ENCODE assay signal across 26 cellular contexts in the genomic region with DNA sequence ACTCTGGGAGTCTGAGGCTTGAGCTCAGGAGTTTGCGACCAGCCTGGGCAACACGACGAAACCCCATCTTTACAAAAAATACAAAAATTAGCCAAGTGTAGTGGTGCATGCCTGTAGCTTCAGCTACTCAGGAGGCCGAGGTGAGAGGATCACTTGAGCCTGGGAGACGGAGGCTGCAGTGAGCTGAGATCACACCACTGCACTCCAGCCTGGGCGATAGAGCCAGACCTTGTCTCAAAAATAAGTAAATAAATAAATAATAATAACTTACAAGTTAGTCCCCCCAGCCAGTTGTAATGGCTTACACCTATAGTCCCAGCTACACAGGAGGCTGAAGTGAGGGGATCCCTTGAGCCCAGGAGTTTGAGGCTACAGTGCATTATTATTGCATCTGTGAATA. TPM values are rescaled to one million over a fixed set of nuclear protein-coding genes. Genes with fewer than 3 reads are reported as not detected.
DNase-seq lines count a peak whose midpoint lies in the region; ATAC-seq and TF ChIP-seq lines count a peak whose summit lies in the region.
"Had no signal": no experiment of that assay in that cellular context is flagged by ENCODE, and none has a peak within 500 bp of the region (broad histone marks: within the 10 kb centered on the region; RNA-seq: fewer than 3 reads in every experiment).

No MANE protein-coding gene starts in this region.

- H3K36me3 ChIP-seq in DOHH2 (ENCODE audit: control insufficient read depth, low read length) (peaks cover 4% of the 10 kb centered on the region; the same call in 1 of the 2 replicates), SU-DHL-6 (ENCODE audit: low read length) (no peaks in the 10 kb centered on the region), skeletal muscle tissue (ENCODE audit: control insufficient read depth in 3 of 3, insufficient read depth in 3 of 3, low read length in 3 of 3) (no peaks in the 10 kb centered on the region)
- H3K36me3 ChIP-seq: HAP-1, prostate gland, tibial nerve had no signal

- H3F3A ChIP-seq in DOHH2 (ENCODE audit: control insufficient read depth, insufficient read depth) (peaks cover 48% of the 10 kb centered on the region), SU-DHL-6 (ENCODE audit: insufficient read depth) (peaks cover 60% of the 10 kb centered on the region)

- H3K4me1 ChIP-seq in DOHH2 (ENCODE audit: control insufficient read depth, low read length) (peaks cover 93% of the 10 kb centered on the region), skeletal muscle tissue (ENCODE audit: control insufficient read depth in 3 of 3, insufficient read depth in 3 of 3, low read length in 3 of 3) (peaks cover 82 to 91% (median 90%) of the 10 kb centered on the region in 3 donors)

- H3K9me3 ChIP-seq in DOHH2 (ENCODE audit: control insufficient read depth, insufficient read depth, low read length) (no peaks in the 10 kb centered on the region), SU-DHL-6 (ENCODE audit: insufficient read depth, low read length) (no peaks in the 10 kb centered on the region), skeletal muscle tissue (ENCODE audit: control insufficient read depth in 3 of 3, low read length in 3 of 3) (no peaks in the 10 kb centered on the region)
- H3K9me3 ChIP-seq: HAP-1, prostate gland, tibial nerve had no signal

- DNase-seq in left lobe of liver (ENCODE audit: low spot score) (peak; percentile 21), COLO668 (lab: John Stamatoyannopoulos, UW; ENCODE audit: unreplicated experiment) (no peak), amniotic stem cell (lab: John Stamatoyannopoulos, UW) (no peak)
- DNase-seq: activated CD8-positive, alpha-beta T cell treated with anti-CD3 and anti-CD28 coated beads, Interleukin-2, amount 10 ng/mL, durations not matched to agents 7 days and 5 days; activated effector memory CD4-positive, alpha-beta T cell treated with Interleukin-2 at 50 U/mL for 16 hours; Calu3; DMS79 treated with DMSO at 0.1 percent for 48 hours; effector CD8-positive, alpha-beta T cell; kidney; NCI-H2029 treated with DMSO at 0.1 percent for 48 hours; NCI-H345; RPMI8226; stimulated activated naive CD8-positive, alpha-beta T cell treated with anti-CD3 and anti-CD28 coated beads, Interleukin-15, amount 100 ng/mL, for 72 hours had no signal

- H3K9me2 ChIP-seq in DOHH2 (replicated peaks; ENCODE audit: control insufficient read depth, low read length) (no peaks in the 10 kb centered on the region), SU-DHL-6 (replicated peaks; ENCODE audit: insufficient read depth, low read length) (no peaks in the 10 kb centered on the region)

- peak overlapping the region; percentile 61 for H3K9ac ChIP-seq in SU-DHL-6 (ENCODE audit: low read length)
- no peak overlapping the region for H3K9ac ChIP-seq in skeletal muscle tissue (ENCODE audit: low read depth in 1 of 3, low read length in 3 of 3)

- ATAC-seq in left lobe of liver (no peak), HG03469 (IDR thresholded peaks at IDR 0.05; ENCODE audit: unreplicated experiment) (no peak)
- ATAC-seq: activated CD8-positive, alpha-beta T cell treated with anti-CD3 and anti-CD28 coated beads, Interleukin-2, amount 10 ng/mL, durations not matched to agents 7 days and 5 days; stimulated activated naive CD8-positive, alpha-beta T cell treated with anti-CD3 and anti-CD28 coated beads, Interleukin-15, amount 100 ng/mL, for 72 hours had no signal

- H3K4me2 ChIP-seq in DOHH2 (ENCODE audit: low read length) (peak overlapping the region; percentile 85), SU-DHL-6 (ENCODE audit: low read depth, low read length, poor library complexity, severe bottlenecking) (peak overlapping the region; percentile 68)

- TF ChIP-seq CTCF in DOHH2 (IDR thresholded peaks at IDR 0.05; ENCODE audit: low read depth, low read length, poor library complexity, severe bottlenecking) (no peak), SU-DHL-6 (IDR thresholded peaks at IDR 0.05; ENCODE audit: insufficient read depth, low read length, poor library complexity, severe bottlenecking) (no peak)

- H3K4me3 ChIP-seq in DOHH2 (ENCODE audit: low read length) (peak overlapping the region; percentile 59), SU-DHL-6 (ENCODE audit: insufficient read depth, low read length, poor library complexity, severe bottlenecking) (no peak overlapping the region), skeletal muscle tissue (ENCODE audit: low read length in 3 of 3) (no peak overlapping the region)
- H3K4me3 ChIP-seq: HAP-1, prostate gland, SK-N-MC, tibial nerve had no signal

- H3K27ac ChIP-seq in DOHH2 (ENCODE audit: low read depth, low read length) (peak overlapping the region; percentile 94), SU-DHL-6 (ENCODE audit: low read depth, low read length) (peak overlapping the region; percentile 99), skeletal muscle tissue (ENCODE audit: low read depth, low read length) (peak overlapping the region; percentile 98)
- H3K27ac ChIP-seq: C4-2B, epithelial cell of prostate, SK-N-MC had no signal

- H3K27me3 ChIP-seq in DOHH2 (ENCODE audit: control insufficient read depth, low read length), result no peaks in the 10 kb centered on the region
- no peaks in the 10 kb centered on the region for H3K27me3 ChIP-seq in SU-DHL-6 (ENCODE audit: low read length)
- H3K27me3 ChIP-seq in skeletal muscle tissue (ENCODE audit: control insufficient read depth in 3 of 3, insufficient read depth in 3 of 3, low read length in 3 of 3), result no peaks in the 10 kb centered on the region
- H3K27me3 ChIP-seq: tibial nerve had no signal

- H4K20me1 ChIP-seq in DOHH2 (ENCODE audit: control insufficient read depth, insufficient read depth, low read depth, low read length), result no peaks in the 10 kb centered on the region
- H4K20me1 ChIP-seq in SU-DHL-6 (ENCODE audit: low read depth, low read length), result no peaks in the 10 kb centered on the region

- H3K79me2 ChIP-seq in DOHH2 (ENCODE audit: control insufficient read depth, low read length), result 0 out of 2 replicates have a peak, but pooled peaks cover 3% of the 10 kb centered on the region
- H3K79me2 ChIP-seq in SU-DHL-6 (ENCODE audit: insufficient read depth, low read length), result peaks cover 20% of the 10 kb centered on the region; the same call in 1 of the 2 replicates

- H2AFZ ChIP-seq in SU-DHL-6 (ENCODE audit: low read depth, low read length, severe bottlenecking), result no peak overlapping the region

RNA-seq across cellular contexts. Expression of a gene that starts 21.7 kb away (rescaled TPM):
- 2.8 TPM for total RNA-seq in left lobe of liver
- total RNA-seq in skeletal muscle tissue, result 32.4 TPM

RNA-seq across cellular contexts. Expression of a gene that starts 54.1 kb away (rescaled TPM):
- total RNA-seq in left lobe of liver, result 0.28 TPM
- under 0.01 TPM for total RNA-seq in skeletal muscle tissue
- total RNA-seq: astrocyte, Calu3, lung microvascular endothelial cell, MCF 10A had no signal
